Comparison of ENCODE assay signal across 8 cellular contexts in the genomic region with DNA sequence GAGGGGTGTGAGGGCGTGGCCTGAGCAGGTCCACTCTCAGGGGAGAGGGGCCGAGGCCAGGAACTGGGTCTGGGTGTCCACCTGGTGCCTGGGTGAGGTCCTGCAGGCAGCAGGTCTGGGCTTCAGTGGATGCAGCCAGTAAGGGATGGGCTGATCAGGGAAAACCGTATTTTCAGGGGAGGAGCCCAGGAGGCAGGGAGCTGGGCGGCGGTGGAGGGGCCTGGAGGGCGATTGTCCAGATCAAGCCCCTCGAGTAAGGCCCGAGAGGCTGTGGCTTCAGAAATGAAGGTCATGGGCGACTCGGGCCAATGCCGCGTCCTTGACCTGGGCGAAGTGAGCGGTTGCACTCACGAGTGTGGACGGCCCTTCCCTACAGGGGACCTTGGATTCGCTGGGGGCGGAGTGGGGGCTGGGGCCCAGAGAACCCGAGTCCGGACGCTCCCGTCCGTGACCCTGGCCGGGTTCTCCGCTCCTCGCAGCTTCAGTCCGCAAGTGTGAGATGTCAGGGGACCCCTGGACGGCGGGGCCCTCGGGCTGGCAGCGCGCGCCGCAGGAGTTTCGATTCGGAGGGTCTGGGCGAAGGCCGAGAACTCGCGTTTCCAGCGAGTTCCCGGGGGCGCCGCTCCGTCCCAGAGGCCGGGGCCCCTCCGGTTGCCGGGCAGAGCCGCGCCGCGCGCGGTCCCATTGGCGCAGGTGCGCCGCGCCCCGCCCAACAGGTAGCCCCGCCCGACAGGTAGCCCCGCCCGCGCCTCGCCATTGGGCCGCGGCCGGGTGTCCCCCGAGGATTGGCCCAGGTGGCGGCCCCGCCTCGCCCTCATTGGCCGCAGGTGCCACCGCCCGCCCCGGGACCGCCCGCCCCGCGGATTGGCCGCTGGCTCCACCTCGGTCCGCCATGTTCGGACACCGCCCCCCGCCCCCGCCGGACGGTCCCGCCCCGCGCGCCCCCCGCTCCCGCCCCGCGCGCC. TPM values are rescaled to one million over a fixed set of nuclear protein-coding genes. Genes with fewer than 3 reads are reported as not detected.
DNase-seq lines count a peak whose midpoint lies in the region; ATAC-seq and TF ChIP-seq lines count a peak whose summit lies in the region.

A gene (plus strand): TSS at position 895 of the 965 bp plus-strand sequence. CDS start 220 bp downstream, outside the sequence.

- H3K27me3 ChIP-seq in RWPE2 (ENCODE audit: insufficient read depth, poor library complexity, severe bottlenecking) (no peaks in the 10 kb centered on the region), cardiac muscle cell (peaks cover 8% of the 10 kb centered on the region)

- ATAC-seq in HG03565 (IDR thresholded peaks at IDR 0.05; ENCODE audit: unreplicated experiment) (peak; percentile 49), RWPE2 (ENCODE audit: low read depth) (peak; percentile 78)

- H3K4me3 Mint-ChIP-seq in progenitor cell of endocrine pancreas (ENCODE audit: low read depth) = peak within 1 kb of the TSS; percentile 81

- H3K27ac ChIP-seq in RWPE2 (ENCODE audit: poor library complexity, severe bottlenecking) (peak within 1 kb of the TSS; percentile 54), cardiac muscle cell (peak within 1 kb of the TSS; percentile 78), urinary bladder (ENCODE audit: low read depth) (no peak within 1 kb of the TSS)

- H3K4me1 ChIP-seq in RWPE2 (ENCODE audit: insufficient read depth, poor library complexity, severe bottlenecking) (no peaks in the 10 kb centered on the region), cardiac muscle cell (ENCODE audit: low read depth) (peaks cover 10% of the 10 kb centered on the region), urinary bladder (ENCODE audit: insufficient read depth) (no peaks in the 10 kb centered on the region)

- H3K36me3 Mint-ChIP-seq in progenitor cell of endocrine pancreas (ENCODE audit: insufficient read depth) = no peaks in the 10 kb centered on the region

- TF ChIP-seq CTCF in GM12865 (IDR thresholded peaks at IDR 0.05; ENCODE audit: insufficient read depth, low read depth, low read length, missing control alignments) = no peak
- TF ChIP-seq CTCF in RWPE2 (IDR thresholded peaks at IDR 0.05; ENCODE audit: poor library complexity, severe bottlenecking) = peak; percentile 47
- TF ChIP-seq CTCF in cardiac muscle cell (IDR thresholded peaks at IDR 0.05; ENCODE audit: low read depth, low read length) = peak; percentile 23
- peak; percentile 57 for TF ChIP-seq CTCF in progenitor cell of endocrine pancreas (IDR thresholded peaks at IDR 0.05; ENCODE audit: unreplicated experiment)

- no peaks in the 10 kb centered on the region for H3K9me3 Mint-ChIP-seq in progenitor cell of endocrine pancreas (ENCODE audit: low read depth)

- peak; percentile 11 for DNase-seq in GM12865 (ENCODE audit: low read depth)
- peak; percentile 96 for DNase-seq in RWPE2 (ENCODE audit: low spot score)
- DNase-seq in activated gamma-delta T cell treated with Interleukin-2 at 50 U/mL for 16 hours = peak; percentile 96
- DNase-seq in cardiac muscle cell (ENCODE audit: low read depth in 1 of 2, low spot score in 1 of 2) = peak; percentile 21 to 95
- DNase-seq in progenitor cell of endocrine pancreas (ENCODE audit: low spot score, unreplicated experiment) = peak; percentile 98
- no peak for DNase-seq in retina

- H3K36me3 ChIP-seq in RWPE2 (ENCODE audit: low read depth) (no peaks in the 10 kb centered on the region), cardiac muscle cell (no peaks in the 10 kb centered on the region), urinary bladder (ENCODE audit: insufficient read depth) (no peaks in the 10 kb centered on the region)

- H3K27me3 Mint-ChIP-seq in progenitor cell of endocrine pancreas = peaks cover 7% of the 10 kb centered on the region

- H3K4me1 Mint-ChIP-seq in progenitor cell of endocrine pancreas (ENCODE audit: low read depth) = peaks cover 9% of the 10 kb centered on the region

- no peaks in the 10 kb centered on the region for H3K9me3 ChIP-seq in RWPE2 (ENCODE audit: severe bottlenecking)
- no peaks in the 10 kb centered on the region for H3K9me3 ChIP-seq in cardiac muscle cell (ENCODE audit: low read depth)

- peak within 1 kb of the TSS; percentile 95 for H3K27ac Mint-ChIP-seq in progenitor cell of endocrine pancreas

- WGBS in urinary bladder = 3% methylated on average over 97 of the region's 98 CpGs

- no peak within 1 kb of the TSS for H3K4me3 ChIP-seq in GM12865 (ENCODE audit: low read depth, low read length)
- H3K4me3 ChIP-seq in RWPE2 (ENCODE audit: severe bottlenecking) = peak within 1 kb of the TSS; percentile 57
- peak within 1 kb of the TSS; percentile 76 for H3K4me3 ChIP-seq in cardiac muscle cell
- H3K4me3 ChIP-seq in urinary bladder (ENCODE audit: low read depth, low read length) = peak within 1 kb of the TSS; percentile 57

RNA-seq across cellular contexts. Expression of the gene that starts here (rescaled TPM):
- total RNA-seq in cardiac muscle cell = 46.8 and 50.9 TPM in 2 replicates
- 43.8 and 44.6 TPM in 2 replicates for polyA plus RNA-seq in cardiac muscle cell
- total RNA-seq in progenitor cell of endocrine pancreas = 71.5 and 78.0 TPM in 2 replicates
- total RNA-seq in urinary bladder = 6.6 TPM
- polyA plus RNA-seq in urinary bladder = 6.3 TPM
